7 cellular contexts compared by ENCODE assay signal in genomic region chrX:134806707-134807038, GRCh38. TPM values are rescaled to one million over a fixed set of nuclear protein-coding genes. Genes with fewer than 3 reads are reported as not detected.
A peak's percentile ranks its signal among the peaks of the same experiment; 100 is the strongest.
DNase-seq lines count a peak whose midpoint lies in the region; ATAC-seq and TF ChIP-seq lines count a peak whose summit lies in the region.

No MANE protein-coding gene starts in this region.

- peak overlapping the region; percentile 99 for H3K27ac Mint-ChIP-seq in activated CD8-positive, alpha-beta T cell treated with anti-CD3 and anti-CD28 coated beads, Interleukin-2, amount 10 ng/mL, durations not matched to agents 7 days and 5 days
- H3K27ac Mint-ChIP-seq in stimulated activated naive CD8-positive, alpha-beta T cell treated with anti-CD3 and anti-CD28 coated beads, Interleukin-15, amount 100 ng/mL, for 72 hours = peak overlapping the region; percentile 98 to 99

- no peaks in the 10 kb centered on the region for H3K27me3 Mint-ChIP-seq in activated CD8-positive, alpha-beta T cell treated with anti-CD3 and anti-CD28 coated beads, Interleukin-2, amount 10 ng/mL, durations not matched to agents 7 days and 5 days (ENCODE audit: low read depth)
- H3K27me3 Mint-ChIP-seq in stimulated activated naive CD8-positive, alpha-beta T cell treated with anti-CD3 and anti-CD28 coated beads, Interleukin-15, amount 100 ng/mL, for 72 hours = no peaks in the 10 kb centered on the region

- no peaks in the 10 kb centered on the region; the same call in 1 of the 2 replicates for H3K4me1 ChIP-seq in HEK293 (ENCODE audit: control insufficient read depth, insufficient read depth, low read length)
- peaks cover 11% of the 10 kb centered on the region for H3K4me1 ChIP-seq in iPS-15b (ENCODE audit: control insufficient read depth, insufficient read depth, low read length)

- H3K36me3 Mint-ChIP-seq in activated CD8-positive, alpha-beta T cell treated with anti-CD3 and anti-CD28 coated beads, Interleukin-2, amount 10 ng/mL, durations not matched to agents 7 days and 5 days (ENCODE audit: low read depth) = no peaks in the 10 kb centered on the region

- no peak for TF ChIP-seq CTCF in HEK293 (tag by site-specific recombination; IDR thresholded peaks at IDR 0.05)

- no peak overlapping the region for H3K27ac ChIP-seq in HEK293 (ENCODE audit: extremely low read depth, low read depth, low read length)

- H3K4me3 Mint-ChIP-seq in activated CD8-positive, alpha-beta T cell treated with anti-CD3 and anti-CD28 coated beads, Interleukin-2, amount 10 ng/mL, durations not matched to agents 7 days and 5 days = peak overlapping the region; percentile 93
- H3K4me3 Mint-ChIP-seq in stimulated activated naive CD8-positive, alpha-beta T cell treated with anti-CD3 and anti-CD28 coated beads, Interleukin-15, amount 100 ng/mL, for 72 hours = peak overlapping the region; percentile 88 to 89

- no peak for DNase-seq in activated CD8-positive, alpha-beta T cell treated with anti-CD3 and anti-CD28 coated beads, Interleukin-2, amount 10 ng/mL, durations not matched to agents 7 days and 5 days
- no peak for DNase-seq in stimulated activated naive CD8-positive, alpha-beta T cell treated with anti-CD3 and anti-CD28 coated beads, Interleukin-15, amount 100 ng/mL, for 72 hours
- DNase-seq in germinal center (ENCODE audit: low spot score) = no peak

- no peak overlapping the region for H3K9ac ChIP-seq in iPS-15b (ENCODE audit: low read depth, low read length)

- H3K27me3 ChIP-seq in iPS-15b (ENCODE audit: control insufficient read depth, insufficient read depth, low read length) = no peaks in the 10 kb centered on the region

- H3K9me3 ChIP-seq in HEK293 (ENCODE audit: control insufficient read depth, insufficient read depth, low read depth, low read length) (no peaks in the 10 kb centered on the region), iPS-15b (ENCODE audit: control insufficient read depth, insufficient read depth, low read length) (peaks cover 9% of the 10 kb centered on the region)

- no peaks in the 10 kb centered on the region for H3K9me3 Mint-ChIP-seq in activated CD8-positive, alpha-beta T cell treated with anti-CD3 and anti-CD28 coated beads, Interleukin-2, amount 10 ng/mL, durations not matched to agents 7 days and 5 days (ENCODE audit: insufficient read depth)
- no peaks in the 10 kb centered on the region for H3K9me3 Mint-ChIP-seq in stimulated activated naive CD8-positive, alpha-beta T cell treated with anti-CD3 and anti-CD28 coated beads, Interleukin-15, amount 100 ng/mL, for 72 hours

- H3K4me3 ChIP-seq in HEK293 (ENCODE audit: low read depth, low read length) (peak overlapping the region; percentile 73), iPS-15b (ENCODE audit: low read depth, low read length) (peak overlapping the region; percentile 82)

- no peak for ATAC-seq in activated CD8-positive, alpha-beta T cell treated with anti-CD3 and anti-CD28 coated beads, Interleukin-2, amount 10 ng/mL, durations not matched to agents 7 days and 5 days
- peak; percentile 62 for ATAC-seq in stimulated activated naive CD8-positive, alpha-beta T cell treated with anti-CD3 and anti-CD28 coated beads, Interleukin-15, amount 100 ng/mL, for 72 hours
- ATAC-seq in HG02588 (IDR thresholded peaks at IDR 0.05; ENCODE audit: unreplicated experiment) = no peak
- ATAC-seq in HG03521 (IDR thresholded peaks at IDR 0.05; ENCODE audit: unreplicated experiment) = no peak

- peaks cover 33% of the 10 kb centered on the region for H3K4me1 Mint-ChIP-seq in activated CD8-positive, alpha-beta T cell treated with anti-CD3 and anti-CD28 coated beads, Interleukin-2, amount 10 ng/mL, durations not matched to agents 7 days and 5 days (ENCODE audit: low read depth)
- peaks cover 17% of the 10 kb centered on the region for H3K4me1 Mint-ChIP-seq in stimulated activated naive CD8-positive, alpha-beta T cell treated with anti-CD3 and anti-CD28 coated beads, Interleukin-15, amount 100 ng/mL, for 72 hours

- H3K36me3 ChIP-seq in HEK293 (ENCODE audit: control insufficient read depth in 2 of 2, insufficient read depth in 1 of 2, low read length in 2 of 2) (no peaks in the 10 kb centered on the region), iPS-15b (ENCODE audit: control insufficient read depth, insufficient read depth, low read length) (no peaks in the 10 kb centered on the region)

- POLR2A ChIA-PET in HEK293 (lab: Yijun Ruan, JAX) = interaction anchor here (0.6 to 1.3 kb wide), 3 partner anchors 14 to 77 kb away, joined by 3 to 6 read pairs (median 3); no protein-coding TSS in a partner anchor
- POLR2A ChIA-PET in activated CD8-positive, alpha-beta T cell treated with anti-CD3 and anti-CD28 coated beads, Interleukin-2, amount 10 ng/mL, durations not matched to agents 7 days and 5 days (lab: Charles Lee) = interaction anchor here (0.7 to 1.5 kb wide), 7 partner anchors 30 to 715 kb away, joined by 3 to 7 read pairs (median 3); no protein-coding TSS in a partner anchor

- CTCF ChIA-PET in HEK293 (lab: Yijun Ruan, JAX) = interaction anchor here (0.6 to 1.2 kb wide), 6 partner anchors 9 to 286 kb away, joined by 3 to 6 read pairs (median 3); no protein-coding TSS in a partner anchor
- CTCF ChIA-PET in activated CD8-positive, alpha-beta T cell treated with anti-CD3 and anti-CD28 coated beads, Interleukin-2, amount 10 ng/mL, durations not matched to agents 7 days and 5 days (lab: Charles Lee) = interaction anchor here (0.7 to 2.1 kb wide), 3 partner anchors 24 to 553 kb away, joined by 3 to 6 read pairs (median 3); no protein-coding TSS in a partner anchor

TF ChIP-seq in HEK293, 187 proteins besides CTCF, POLR2A, EP300 and RAD21:
- no peak for TF ChIP-seq ZNF561 (tag by site-specific recombination; IDR thresholded peaks at IDR 0.05; ENCODE audit: borderline replicate concordance)
- TF ChIP-seq ZNF366 (tag by site-specific recombination; conservative IDR thresholded peaks at IDR 0.05) = peak; percentile 83; the same call in 1 of the 2 replicates
TF ChIP-seq in HEK293: peak in this region for 1.

RNA-seq across cellular contexts. Expression of gene PABIR2, which starts 9.7 kb away (rescaled TPM):
- 10 to 100 TPM; 58.5 to 61.3 TPM for total RNA-seq in activated CD8-positive, alpha-beta T cell treated with anti-CD3 and anti-CD28 coated beads, Interleukin-2, amount 10 ng/mL, durations not matched to agents 7 days and 5 days
